Comparison of ENCODE assay signal across 9 cellular contexts in the genomic region with DNA sequence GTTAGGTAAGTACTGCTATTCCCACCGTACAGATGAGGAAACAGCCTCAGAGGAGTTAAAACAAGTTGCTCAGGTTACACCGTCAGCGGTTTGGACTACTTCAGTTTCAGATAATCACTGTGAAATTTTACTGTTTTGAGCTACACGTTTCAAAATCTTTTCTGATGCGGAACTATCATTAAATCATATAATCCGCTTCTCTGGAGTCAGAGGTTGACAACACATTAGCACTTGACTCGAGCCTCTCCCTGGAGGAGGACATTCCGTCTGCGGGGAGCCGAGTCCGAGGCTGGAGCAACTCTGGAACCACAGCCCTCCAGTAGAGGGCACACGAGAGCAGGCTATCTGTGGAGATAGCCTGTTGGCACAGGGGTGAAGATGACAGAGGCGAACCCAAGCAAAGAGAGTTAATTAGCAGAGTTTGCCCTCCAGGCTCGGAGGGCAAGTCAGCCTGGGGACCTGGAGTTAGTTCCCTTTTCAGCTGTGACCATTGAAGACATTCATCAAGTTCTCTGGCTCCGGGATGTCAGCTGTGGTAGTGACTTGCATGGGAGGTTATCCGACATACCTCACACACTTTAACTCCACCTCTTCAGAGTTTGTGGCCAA.
DNase-seq lines count a peak whose midpoint lies in the region; FAIRE-seq and TF ChIP-seq lines count a peak whose summit lies in the region.
"Had no signal": no experiment of that assay in that cellular context is flagged by ENCODE, and none has a peak within 500 bp of the region (broad histone marks: within the 10 kb centered on the region; RNA-seq: fewer than 3 reads in every experiment).

No MANE protein-coding gene starts in this region.

- no peaks in the 10 kb centered on the region for H3K9me3 Mint-ChIP-seq in HFFc6

- 0 out of 2 replicates have a peak, but pooled peaks cover 10% of the 10 kb centered on the region for H3K36me3 Mint-ChIP-seq in HFFc6 (ENCODE audit: low read depth)

- FAIRE-seq in small intestine (lab: Jason Lieb, UNC) = no peak
- FAIRE-seq: A204.1 had no signal

- H3K4me3 Mint-ChIP-seq in HFFc6 = no peak overlapping the region; the same call in 1 of the 2 replicates

- intact Hi-C loops in ascending aorta (cut with DNase I) = loop anchor here (5.0 to 10.0 kb wide), 5 partner anchors 52 to 298 kb away; no protein-coding TSS in a partner anchor

- no peaks in the 10 kb centered on the region for H3K27me3 ChIP-seq in ascending aorta
- H3K27me3 ChIP-seq in small intestine (ENCODE audit: control insufficient read depth in 2 of 2, insufficient read depth in 2 of 2, low read length in 2 of 2) = no peaks in the 10 kb centered on the region

- H3K4me1 ChIP-seq in ascending aorta (peaks cover 6 to 36% of the 10 kb centered on the region in 2 donors), small intestine (ENCODE audit: control insufficient read depth in 2 of 2, insufficient read depth in 1 of 2, low read depth in 1 of 2, low read length in 1 of 2) (no peaks in the 10 kb centered on the region)

- TF ChIP-seq CTCF in HFFc6 (IDR thresholded peaks at IDR 0.05) = peak; percentile 97
- TF ChIP-seq CTCF in ascending aorta (IDR thresholded peaks at IDR 0.05) = peak; percentile 77 to 89 (median 87)

- H3K9me3 ChIP-seq in ascending aorta (no peaks in the 10 kb centered on the region), small intestine (ENCODE audit: control insufficient read depth, low read depth) (no peaks in the 10 kb centered on the region)

- WGBS in small intestine, 3 donors = 13 to 28% (median 20%) methylated on average over 16 of the region's 16 CpGs

- peaks cover 4% of the 10 kb centered on the region; the same call in 1 of the 2 replicates for H3K27me3 Mint-ChIP-seq in HFFc6 (ENCODE audit: insufficient read depth)

- H3K4me1 Mint-ChIP-seq in HFFc6 (ENCODE audit: low read depth) = peaks cover 59% of the 10 kb centered on the region

- H3K4me3 ChIP-seq in ascending aorta (no peak overlapping the region), small intestine (ENCODE audit: low read depth in 1 of 2, low read length in 2 of 2) (no peak overlapping the region)

- peak overlapping the region; percentile 9 to 42 for H3K27ac ChIP-seq in ascending aorta
- H3K27ac ChIP-seq in small intestine (ENCODE audit: low read depth in 1 of 2, low read length in 1 of 2) = no peak overlapping the region

- peak overlapping the region; percentile 55; the same call in 1 of the 2 replicates for H3K27ac Mint-ChIP-seq in HFFc6

- DNase-seq in DMS79 treated with DMSO at 0.1 percent for 48 hours (lab: John Stamatoyannopoulos, UW) (peak; percentile 14), DMS79 (lab: John Stamatoyannopoulos, UW) (no peak), HFFc6 (peak; percentile 65), NAMALWA (ENCODE audit: low spot score) (peak; percentile 88), T-helper 9 cell (peak; percentile 69), ascending aorta (ENCODE audit: low spot score in 2 of 2) (peak in 1 of 2 donors; percentile 81), hippocampal formation (lab: John Stamatoyannopoulos, UW) (peak; percentile 31 to 60), small intestine (peak; percentile 87)

- H3K36me3 ChIP-seq in ascending aorta (no peaks in the 10 kb centered on the region), small intestine (ENCODE audit: control insufficient read depth in 2 of 2, insufficient read depth in 2 of 2, low read length in 2 of 2) (no peaks in the 10 kb centered on the region)

Comparison
In these comparisons a context has a peak if more than half of its experiments do, and no peak if none do; other contexts are left out.
1. H3K27ac ChIP-seq: peak in ascending aorta (2 of 2); none in small intestine (0 of 2).